20 cellular contexts compared by ENCODE assay signal in the genomic region with DNA sequence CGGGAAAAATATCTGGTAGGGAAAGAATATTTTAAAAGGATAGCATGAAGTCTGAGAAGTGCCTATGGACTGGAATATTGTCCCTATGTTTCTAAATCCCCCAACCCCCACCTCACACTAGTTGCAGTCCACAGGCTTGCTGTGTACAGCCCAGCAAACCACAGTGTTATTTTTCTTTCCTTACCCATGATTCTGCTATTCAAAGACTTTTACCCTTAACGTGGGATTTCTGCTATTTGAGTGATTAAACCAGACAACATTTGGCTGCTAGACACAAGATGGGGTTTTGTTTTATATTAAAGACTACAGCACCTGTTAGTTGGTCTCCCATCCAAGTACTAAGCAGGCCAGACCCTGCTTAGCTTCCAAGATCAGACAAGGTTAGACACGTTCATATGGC.
"Had no signal": no experiment of that assay in that cellular context is flagged by ENCODE, and none has a peak within 500 bp of the region (broad histone marks: within the 10 kb centered on the region; RNA-seq: fewer than 3 reads in every experiment).

No MANE protein-coding gene starts in this region.

- H3K4me3 Mint-ChIP-seq: mesothelial cell of epicardium, naive B cell had no signal

- H3K4me3 ChIP-seq: coronary artery, dorsolateral prefrontal cortex, esophagus muscularis mucosa, gastrocnemius medialis, heart right ventricle, left lung, lower lobe of right lung, mucosa of descending colon had no signal

- ATAC-seq: gastrocnemius medialis, heart right ventricle, left cardiac atrium, left lung, left ventricle myocardium superior, lower lobe of right lung, mucosa of descending colon had no signal

- H3K36me3 Mint-ChIP-seq: mesothelial cell of epicardium, naive B cell had no signal

- H3K4me1 Mint-ChIP-seq: naive B cell had no signal

- H3K27ac Mint-ChIP-seq: mesothelial cell of epicardium, naive B cell had no signal

- H3K4me1 ChIP-seq: esophagus muscularis mucosa, gastrocnemius medialis, heart right ventricle, left lung, lower lobe of right lung had no signal

- H3K27me3 ChIP-seq: esophagus muscularis mucosa, gastrocnemius medialis, heart right ventricle, left lung had no signal

- H3K27ac ChIP-seq: coronary artery, dorsolateral prefrontal cortex, esophagus muscularis mucosa, gastrocnemius medialis, heart right ventricle, left lung, lower lobe of right lung had no signal

- DNase-seq: dermis blood vessel endothelial cell; dorsolateral prefrontal cortex; effector CD4-positive, alpha-beta T cell; effector memory CD4-positive, alpha-beta T cell; foreskin melanocyte; gastrocnemius medialis; glutamatergic neuron; head of caudate nucleus; heart right ventricle; hippocampal formation; left cardiac atrium; left lung; left ventricle myocardium superior; lower lobe of right lung; mesenchymal stem cell; mucosa of descending colon; naive B cell had no signal

- H3K9me3 Mint-ChIP-seq: mesothelial cell of epicardium, naive B cell had no signal
